Comparison of ENCODE assay signal across 26 cellular contexts in the genomic region with DNA sequence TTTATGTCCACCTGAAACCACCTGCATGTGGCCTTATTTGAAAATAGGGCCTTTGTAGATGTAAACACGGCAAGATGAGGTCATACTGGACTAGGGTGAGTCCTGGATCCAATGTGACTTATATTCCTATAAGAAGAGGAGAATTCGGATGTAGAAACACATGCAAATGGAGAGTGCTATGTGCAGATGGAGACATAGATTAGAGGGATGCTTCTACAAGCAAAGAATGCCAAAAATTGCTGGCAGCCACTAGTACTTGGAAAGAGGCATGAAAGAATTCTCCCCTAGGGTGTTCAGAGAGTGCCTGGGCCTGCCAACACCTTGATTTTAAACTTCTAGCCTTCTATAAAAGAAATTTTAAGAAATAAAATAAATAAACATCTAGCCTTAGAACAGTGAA.
DNase-seq lines count a peak whose midpoint lies in the region; ATAC-seq, FAIRE-seq and TF ChIP-seq lines count a peak whose summit lies in the region.
"Had no signal": no experiment of that assay in that cellular context is flagged by ENCODE, and none has a peak within 500 bp of the region (broad histone marks: within the 10 kb centered on the region; RNA-seq: fewer than 3 reads in every experiment).

No MANE protein-coding gene starts in this region.

- H3K4me1 Mint-ChIP-seq in HFFc6 (ENCODE audit: low read depth) = peaks cover 39% of the 10 kb centered on the region
- H3K4me1 Mint-ChIP-seq in stimulated activated effector memory CD8-positive, alpha-beta T cell treated with anti-CD3 and anti-CD28 coated beads, Interleukin-12 subunit alpha, Interleukin-12 subunit beta, amount 100 ng/mL, for 72 hours = no peaks in the 10 kb centered on the region
- H3K4me1 Mint-ChIP-seq: CD8-positive, alpha-beta memory T cell; T-helper 17 cell had no signal

- CTCF ChIA-PET in A549 (lab: Yijun Ruan, JAX) = no interaction called here

- peak overlapping the region; percentile 38 for H3K4me3 Mint-ChIP-seq in HFFc6
- H3K4me3 Mint-ChIP-seq in stimulated activated effector memory CD8-positive, alpha-beta T cell treated with anti-CD3 and anti-CD28 coated beads, Interleukin-12 subunit alpha, Interleukin-12 subunit beta, amount 100 ng/mL, for 72 hours = no peak overlapping the region
- H3K4me3 Mint-ChIP-seq: CD8-positive, alpha-beta memory T cell; T-helper 17 cell; type B pancreatic cell had no signal

- no peak for FAIRE-seq in A549 (lab: Jason Lieb, UNC)
- FAIRE-seq: A204.1, endometrium, GM12891 had no signal

- TF ChIP-seq EP300 in A549 (IDR thresholded peaks at IDR 0.05) = no peak

- peak overlapping the region; percentile 86 for H3K27ac Mint-ChIP-seq in HFFc6
- no peak overlapping the region for H3K27ac Mint-ChIP-seq in stimulated activated effector memory CD8-positive, alpha-beta T cell treated with anti-CD3 and anti-CD28 coated beads, Interleukin-12 subunit alpha, Interleukin-12 subunit beta, amount 100 ng/mL, for 72 hours
- H3K27ac Mint-ChIP-seq: activated T-helper 2 cell treated with anti-CD3 and anti-CD28 coated beads, Interferon-gamma antibody, Interleukin-2, Interleukin-4, amounts not matched to agents 10 μg/mL and 5 μg/mL and 100 μg/mL, durations not matched to agents 14 hours and 24 hours and 36 hours; CD8-positive, alpha-beta memory T cell; T-helper 17 cell; type B pancreatic cell had no signal

- in situ Hi-C loops in astrocyte of the cerebellum (cut with HindIII; ENCODE audit: low sequenced_read_pairs) = no loop called here

- peaks cover 1% of the 10 kb centered on the region; the same call in 1 of the 2 replicates for H3K27me3 Mint-ChIP-seq in HFFc6 (ENCODE audit: insufficient read depth)
- H3K27me3 Mint-ChIP-seq: T-helper 17 cell, type B pancreatic cell had no signal

- TF ChIP-seq RAD21 in A549 (conservative IDR thresholded peaks at IDR 0.05 in 1 of 2, IDR thresholded peaks at IDR 0.05 in 1 of 2) = no peak

- H3K9me3 ChIP-seq in A549 = no peaks in the 10 kb centered on the region
- H3K9me3 ChIP-seq: gastroesophageal sphincter, neutrophil, right atrium auricular region had no signal

- peak overlapping the region; percentile 55 to 69; a peak in 5 of 6 replicates for H3K27ac ChIP-seq in A549
- H3K27ac ChIP-seq: gastroesophageal sphincter, neutrophil, right atrium auricular region had no signal

- no peak for DNase-seq in A549 (ENCODE audit: low read depth in 1 of 2, low spot score in 1 of 2)
- peak; percentile 58 for DNase-seq in HFFc6
- DNase-seq in astrocyte of the cerebellum (ENCODE audit: low read depth) = peak; percentile 42
- peak; percentile 74 for DNase-seq in fibroblast of the aortic adventitia (ENCODE audit: low read depth)
- no peak for DNase-seq in stimulated activated effector memory CD8-positive, alpha-beta T cell treated with anti-CD3 and anti-CD28 coated beads, Interleukin-12 subunit alpha, Interleukin-12 subunit beta, amount 100 ng/mL, for 72 hours (ENCODE audit: low spot score in 2 of 2)
- DNase-seq in GM19238 (ENCODE audit: insufficient read length, low spot score) = no peak
- DNase-seq: activated CD8-positive, alpha-beta memory T cell treated with anti-CD3 and anti-CD28 coated beads for 24 hours; CD8-positive, alpha-beta memory T cell; GDM1; NCI-H1436; NCI-H2171 treated with DMSO at 0.1 percent for 48 hours; NK-92 treated with Interleukin-12 subunit alpha and Interleukin-12 subunit beta, amount 100 ng/mL, for 24 hours; stimulated activated naive CD8-positive, alpha-beta T cell treated with anti-CD3 and anti-CD28 coated beads, Interleukin-15, Interleukin-2, amounts not matched to agents 100 U/mL and 50 U/mL, for 24 hours; T-helper 17 cell had no signal

- no peak for TF ChIP-seq POLR2A in A549 (IDR thresholded peaks at IDR 0.05; ENCODE audit: low read length)

- POLR2A ChIA-PET in A549 (lab: Yijun Ruan, JAX) = no interaction called here

- H3K4me3 ChIP-seq in A549 (no peak overlapping the region), astrocyte of the cerebellum (ENCODE audit: low read depth, low read length) (no peak overlapping the region), fibroblast of the aortic adventitia (ENCODE audit: low read depth, low read length) (no peak overlapping the region)
- H3K4me3 ChIP-seq: gastroesophageal sphincter, right atrium auricular region had no signal

- peak overlapping the region; percentile 18; the same call in 2 of the 3 replicates for H3K4me2 ChIP-seq in A549

- 57% methylated on average over 2 of the region's 2 CpGs for WGBS in A549 (ENCODE audit: missing lambda C conversion rate)

- no peaks in the 10 kb centered on the region; the same call in 1 of the 2 replicates for H3K9me3 Mint-ChIP-seq in HFFc6
- H3K9me3 Mint-ChIP-seq in stimulated activated effector memory CD8-positive, alpha-beta T cell treated with anti-CD3 and anti-CD28 coated beads, Interleukin-12 subunit alpha, Interleukin-12 subunit beta, amount 100 ng/mL, for 72 hours = peaks cover 2% of the 10 kb centered on the region
- H3K9me3 Mint-ChIP-seq: activated T-helper 2 cell treated with anti-CD3 and anti-CD28 coated beads, Interferon-gamma antibody, Interleukin-2, Interleukin-4, amounts not matched to agents 10 μg/mL and 5 μg/mL and 100 μg/mL, durations not matched to agents 14 hours and 24 hours and 36 hours had no signal

- ATAC-seq in A549 (peak in 1 of 2 experiments; percentile 30; a peak in 1 of 6 replicates), HG03469 (IDR thresholded peaks at IDR 0.05; ENCODE audit: unreplicated experiment) (no peak), GM18867 (IDR thresholded peaks at IDR 0.05; ENCODE audit: unreplicated experiment) (no peak)
- no peak for ATAC-seq in stimulated activated effector memory CD8-positive, alpha-beta T cell treated with anti-CD3 and anti-CD28 coated beads, Interleukin-12 subunit alpha, Interleukin-12 subunit beta, amount 100 ng/mL, for 72 hours
- ATAC-seq: activated CD4-positive, CD25-positive, alpha-beta regulatory T cell treated with anti-CD3 and anti-CD28 coated beads, Interleukin-2, amount 50 U/mL, for 24 hours; gastroesophageal sphincter; left lobe of liver; T-helper 17 cell had no signal

- H3K4me1 ChIP-seq in A549 = peaks cover 15% of the 10 kb centered on the region; the same call in 2 of the 3 replicates
- H3K4me1 ChIP-seq: right atrium auricular region had no signal

- H3K36me3 Mint-ChIP-seq in HFFc6 (ENCODE audit: low read depth) = peaks cover 8% of the 10 kb centered on the region; the same call in 1 of the 2 replicates
- no peaks in the 10 kb centered on the region for H3K36me3 Mint-ChIP-seq in stimulated activated effector memory CD8-positive, alpha-beta T cell treated with anti-CD3 and anti-CD28 coated beads, Interleukin-12 subunit alpha, Interleukin-12 subunit beta, amount 100 ng/mL, for 72 hours
- H3K36me3 Mint-ChIP-seq: CD8-positive, alpha-beta memory T cell; type B pancreatic cell had no signal

- no peak for TF ChIP-seq CTCF in A549 (IDR thresholded peaks at IDR 0.05)
- TF ChIP-seq CTCF in HFFc6 (IDR thresholded peaks at IDR 0.05) = no peak
- no peak for TF ChIP-seq CTCF in astrocyte of the cerebellum (IDR thresholded peaks at IDR 0.05; ENCODE audit: low read depth, low read length, missing control alignments)
- no peak for TF ChIP-seq CTCF in fibroblast of the aortic adventitia (IDR thresholded peaks at IDR 0.05; ENCODE audit: insufficient read depth, low read length)

TF ChIP-seq in A549, 52 proteins besides CTCF, POLR2A, EP300 and RAD21:
- TF ChIP-seq FOSL2 (IDR thresholded peaks at IDR 0.05) (no peak), FOSL2 (CRISPR knock-in tag; IDR thresholded peaks at IDR 0.05) (no peak), GATA3 (IDR thresholded peaks at IDR 0.05; ENCODE audit: borderline replicate concordance) (no peak), HEYL (CRISPR knock-in tag; IDR thresholded peaks at IDR 0.05) (no peak), FOSB (CRISPR knock-in tag; IDR thresholded peaks at IDR 0.05) (no peak), NR3C1 (IDR thresholded peaks at IDR 0.05) (no peak), FOXS1 (CRISPR knock-in tag; IDR thresholded peaks at IDR 0.05) (no peak)

Comparison
In these comparisons a context has a peak if more than half of its experiments do, and no peak if none do; other contexts are left out.
1. DNase-seq: peak in HFFc6 (single experiment), astrocyte of the cerebellum (single experiment) and fibroblast of the aortic adventitia (single experiment); none in A549 (0 of 2), stimulated activated effector memory CD8-positive, alpha-beta T cell treated with anti-CD3 and anti-CD28 coated beads, Interleukin-12 subunit alpha, Interleukin-12 subunit beta, amount 100 ng/mL, for 72 hours (0 of 2) and GM19238 (single experiment).